1 cellular context compared by ENCODE assay signal in genomic region chr18:65057439-65058083, GRCh38.
TF ChIP-seq lines count a peak whose summit lies in the region.

No MANE protein-coding gene starts in this region.

TF ChIP-seq in GM12878, 131 proteins besides CTCF, POLR2A, EP300 and RAD21 (continued from another document):
- TF ChIP-seq FOXM1 (IDR thresholded peaks at IDR 0.05; ENCODE audit: low read depth, low read length), result no peak
- no peak for TF ChIP-seq JUNB (IDR thresholded peaks at IDR 0.05)
- no peak for TF ChIP-seq ATF7 (IDR thresholded peaks at IDR 0.05; ENCODE audit: low read depth)
- no peak for TF ChIP-seq RAD51 (IDR thresholded peaks at IDR 0.05)
- TF ChIP-seq ASH2L (IDR thresholded peaks at IDR 0.05; ENCODE audit: borderline replicate concordance, low read depth), result no peak
- TF ChIP-seq TCF3 (IDR thresholded peaks at IDR 0.05; ENCODE audit: borderline replicate concordance, insufficient read depth, low read depth, low read length), result no peak
TF ChIP-seq in GM12878: peak in this region for 0.
